In the genomic region with DNA sequence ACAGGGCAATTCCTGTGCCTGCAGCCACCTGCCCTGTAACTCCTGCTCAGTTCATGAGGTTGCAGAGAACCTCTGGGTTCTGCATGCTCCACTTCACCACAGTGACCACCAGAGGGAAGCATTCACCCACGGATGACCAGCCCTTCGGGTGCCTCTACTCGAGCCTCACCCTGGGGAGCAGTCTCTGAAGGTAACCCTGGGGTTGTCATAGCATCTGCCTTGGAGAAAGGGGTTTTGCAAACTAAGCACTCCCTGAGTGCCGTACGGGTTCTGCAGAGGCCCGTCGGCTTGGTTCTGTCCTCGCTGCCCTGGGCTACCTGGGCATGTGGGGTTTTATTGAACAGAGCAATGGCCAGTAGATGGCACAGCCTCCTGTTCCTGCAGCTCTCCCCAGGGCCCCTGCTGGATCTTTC, we compare ENCODE assay signal across 8 cellular contexts. TPM values are rescaled to one million over a fixed set of nuclear protein-coding genes. Genes with fewer than 3 reads are reported as not detected.
DNase-seq lines count a peak whose midpoint lies in the region; ATAC-seq lines count a peak whose summit lies in the region.

No MANE protein-coding gene starts in this region.

- no peak overlapping the region for H3K27ac Mint-ChIP-seq in activated CD4-positive, alpha-beta memory T cell treated with anti-CD3 and anti-CD28 coated beads for 36 hours
- no peak overlapping the region for H3K27ac Mint-ChIP-seq in effector memory CD8-positive, alpha-beta T cell

- H3K9me3 Mint-ChIP-seq in activated CD4-positive, alpha-beta memory T cell treated with anti-CD3 and anti-CD28 coated beads for 36 hours = no peaks in the 10 kb centered on the region
- H3K9me3 Mint-ChIP-seq in effector memory CD8-positive, alpha-beta T cell = no peaks in the 10 kb centered on the region

- intact Hi-C loops in activated CD4-positive, alpha-beta memory T cell treated with anti-CD3 and anti-CD28 coated beads for 36 hours (cut with micrococcal nuclease) = loop anchor here (5.0 kb wide), 2 partner anchors 108 to 213 kb away; no protein-coding TSS in a partner anchor

- peak; percentile 56 for ATAC-seq in HG03045 (IDR thresholded peaks at IDR 0.05; ENCODE audit: unreplicated experiment)
- peak; percentile 97 for ATAC-seq in effector memory CD8-positive, alpha-beta T cell (replicated peaks)

- DNase-seq in DMS 273 (lab: John Stamatoyannopoulos, UW; ENCODE audit: unreplicated experiment) (peak; percentile 80), DMS 273 treated with DMSO at 0.1 percent for 48 hours (lab: John Stamatoyannopoulos, UW) (no peak), NCI-H524 treated with DMSO at 0.1 percent for 48 hours (lab: John Stamatoyannopoulos, UW) (peak; percentile 20), middle frontal gyrus (ENCODE audit: extremely low spot score, low spot score) (peak; percentile 36)
- peak; percentile 71 for DNase-seq in activated CD4-positive, alpha-beta memory T cell treated with anti-CD3 and anti-CD28 coated beads for 36 hours
- DNase-seq in effector memory CD8-positive, alpha-beta T cell = peak; percentile 71 to 78 (median 73)
- peak; percentile 25 to 26 for DNase-seq in stimulated activated CD8-positive, alpha-beta memory T cell treated with anti-CD3 and anti-CD28 coated beads, Interleukin-7, amount 100 ng/mL, for 4 hours (ENCODE audit: low read depth in 2 of 2)

- CTCF ChIA-PET in activated CD4-positive, alpha-beta memory T cell treated with anti-CD3 and anti-CD28 coated beads for 36 hours (lab: Charles Lee) = interaction anchor here (0.9 to 1.0 kb wide), 2 partner anchors 48 to 60 kb away, joined by 3 to 5 read pairs; no protein-coding TSS in a partner anchor

- no peaks in the 10 kb centered on the region for H3K4me1 Mint-ChIP-seq in activated CD4-positive, alpha-beta memory T cell treated with anti-CD3 and anti-CD28 coated beads for 36 hours (ENCODE audit: low read depth)
- no peaks in the 10 kb centered on the region for H3K4me1 Mint-ChIP-seq in effector memory CD8-positive, alpha-beta T cell (ENCODE audit: low read depth in 2 of 2)

- no peak overlapping the region for H3K4me3 Mint-ChIP-seq in activated CD4-positive, alpha-beta memory T cell treated with anti-CD3 and anti-CD28 coated beads for 36 hours
- H3K4me3 Mint-ChIP-seq in effector memory CD8-positive, alpha-beta T cell = no peak overlapping the region

- H3K36me3 Mint-ChIP-seq in activated CD4-positive, alpha-beta memory T cell treated with anti-CD3 and anti-CD28 coated beads for 36 hours = no peaks in the 10 kb centered on the region
- H3K36me3 Mint-ChIP-seq in effector memory CD8-positive, alpha-beta T cell (ENCODE audit: insufficient read depth) = no peaks in the 10 kb centered on the region

- POLR2A ChIA-PET in activated CD4-positive, alpha-beta memory T cell treated with anti-CD3 and anti-CD28 coated beads for 36 hours (lab: Charles Lee) = no interaction called here

- H3K27me3 Mint-ChIP-seq in activated CD4-positive, alpha-beta memory T cell treated with anti-CD3 and anti-CD28 coated beads for 36 hours = peaks cover 3% of the 10 kb centered on the region
- H3K27me3 Mint-ChIP-seq in effector memory CD8-positive, alpha-beta T cell = peaks cover 5 to 8% of the 10 kb centered on the region in 2 donors

RNA-seq across cellular contexts. Expression of a gene that starts 10.2 kb away (rescaled TPM):
- total RNA-seq in activated CD4-positive, alpha-beta memory T cell treated with anti-CD3 and anti-CD28 coated beads for 36 hours = not detected
